In the genomic region with DNA sequence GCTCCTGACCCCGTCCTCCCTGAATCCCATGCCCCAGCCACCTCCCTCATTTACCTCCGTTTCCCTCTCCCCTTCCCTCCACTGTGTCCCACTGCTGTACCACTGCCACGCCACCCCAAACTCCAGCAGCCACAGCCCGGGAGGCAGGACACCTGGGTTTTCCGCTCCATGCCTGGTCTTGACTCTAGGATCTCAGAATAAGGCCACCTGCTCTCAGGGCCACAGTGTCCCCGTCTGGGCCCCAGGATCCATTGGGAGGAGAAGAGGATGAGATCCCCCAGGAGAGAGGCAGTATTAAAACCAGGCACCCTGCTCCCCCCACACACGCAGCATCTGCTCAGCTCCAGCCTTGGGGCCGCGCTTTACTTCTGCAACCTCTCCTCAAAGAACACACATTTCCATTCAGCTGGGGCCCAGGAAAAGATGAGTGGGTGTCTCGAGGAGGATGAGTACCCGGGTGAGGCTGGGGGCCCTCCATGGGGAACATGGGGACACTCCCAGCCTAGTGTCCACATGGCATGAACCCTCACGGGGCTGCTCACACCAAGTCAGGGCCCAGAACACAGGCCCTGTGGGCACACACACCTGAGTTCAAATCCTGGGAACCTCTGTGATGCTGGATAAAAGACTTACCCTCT, we compare ENCODE assay signal across 18 cellular contexts. TPM values are rescaled to one million over a fixed set of nuclear protein-coding genes. Genes with fewer than 3 reads are reported as not detected.
A peak's percentile ranks its signal among the peaks of the same experiment; 100 is the strongest.
DNase-seq lines count a peak whose midpoint lies in the region; ATAC-seq, FAIRE-seq and TF ChIP-seq lines count a peak whose summit lies in the region.
"Had no signal": no experiment of that assay in that cellular context is flagged by ENCODE, and none has a peak within 500 bp of the region (broad histone marks: within the 10 kb centered on the region; RNA-seq: fewer than 3 reads in every experiment).

No MANE protein-coding gene starts in this region.

- H3K4me1 ChIP-seq in CD8-positive, alpha-beta T cell (ENCODE audit: insufficient read depth, low read length) = peaks cover 16% of the 10 kb centered on the region
- H3K4me1 ChIP-seq in GM12878 (ENCODE audit: control insufficient read depth, insufficient read depth, low read length) = peaks cover 34% of the 10 kb centered on the region
- H3K4me1 ChIP-seq: parathyroid adenoma had no signal

- H3K9ac ChIP-seq in GM12878 (ENCODE audit: control insufficient read depth, insufficient read depth, low read length) = no peak overlapping the region; the same call in 1 of the 2 replicates
- H3K9ac ChIP-seq: parathyroid adenoma had no signal

- H3K79me2 ChIP-seq in GM12878 (ENCODE audit: control insufficient read depth, insufficient read depth, low read length) = no peaks in the 10 kb centered on the region
- H3K79me2 ChIP-seq: parathyroid adenoma had no signal

- CTCF ChIA-PET in CD8-positive, alpha-beta T cell (lab: Charles Lee) = interaction anchor here (0.7 to 3.8 kb wide), 6 partner anchors 10 to 250 kb away, joined by 3 to 19 read pairs (median 6); no protein-coding TSS in a partner anchor
- CTCF ChIA-PET in GM12878 (lab: Yijun Ruan, JAX) = interaction anchor here (1.0 to 3.4 kb wide), 10 partner anchors 9 to 258 kb away, joined by 3 to 31 read pairs (median 6); partner anchors contain the start of gene RUFY4

- no TSS peak for BruUV-seq in GM12878 (replicated peaks; lab: Mats Ljungman, UMichigan)

- in situ Hi-C loops in GM12878 (cut with MboI) = no loop called here

- POLR2A ChIA-PET in CD8-positive, alpha-beta T cell (lab: Charles Lee) = no interaction called here
- POLR2A ChIA-PET in GM12878 (lab: Charles Lee) = interaction anchor here (1.0 kb wide), 1 partner anchor 10 kb away, joined by 3 read pairs; no protein-coding TSS in a partner anchor

- peak overlapping the region; percentile 61 for H3K4me3 ChIP-seq in CD8-positive, alpha-beta T cell (ENCODE audit: low read depth, low read length)
- H3K4me3 ChIP-seq in GM12878 (no peak overlapping the region; the same call in 1 of the 2 replicates), MG63 (no peak overlapping the region)
- H3K4me3 ChIP-seq: SK-N-MC had no signal

- peak overlapping the region; percentile 21 for H2AFZ ChIP-seq in GM12878 (ENCODE audit: control insufficient read depth, low read depth, low read length)
- H2AFZ ChIP-seq: parathyroid adenoma had no signal

- SMC1A ChIA-PET in GM12878 (lab: Charles Lee; ENCODE audit: uncharacterized antibody, unreplicated experiment) = interaction anchor here (1.8 kb wide), 1 partner anchor 249 kb away, joined by 11 read pairs; no protein-coding TSS in a partner anchor

- peaks cover 14% of the 10 kb centered on the region for H3K4me1 Mint-ChIP-seq in activated T-cell treated with anti-CD3 and anti-CD28 coated beads, Interleukin-2, amount 50 U/mL, for 4 hours (ENCODE audit: low read depth)
- peaks cover 8% of the 10 kb centered on the region for H3K4me1 Mint-ChIP-seq in CD8-positive, alpha-beta T cell (ENCODE audit: low read depth)
- H3K4me1 Mint-ChIP-seq in naive B cell = peaks cover 0 to 14% (median 4%) of the 10 kb centered on the region in 3 donors

- no peak for FAIRE-seq in GM12878 (lab: Jason Lieb, UNC)

- no peak overlapping the region for H3K27ac ChIP-seq in CD8-positive, alpha-beta T cell (ENCODE audit: low read depth, low read length)
- no peak overlapping the region for H3K27ac ChIP-seq in GM12878 (ENCODE audit: control insufficient read depth, insufficient read depth)
- H3K27ac ChIP-seq: gastroesophageal sphincter, parathyroid adenoma, SK-N-MC had no signal

- TF ChIP-seq POLR2A in GM12878 (IDR thresholded peaks at IDR 0.05; ENCODE audit: low read depth, low read length) = no peak

- H3K9me3 Mint-ChIP-seq in activated T-cell treated with anti-CD3 and anti-CD28 coated beads, Interleukin-2, amount 50 U/mL, for 4 hours = no peaks in the 10 kb centered on the region
- H3K9me3 Mint-ChIP-seq in CD8-positive, alpha-beta T cell = no peaks in the 10 kb centered on the region
- no peaks in the 10 kb centered on the region for H3K9me3 Mint-ChIP-seq in naive B cell
- H3K9me3 Mint-ChIP-seq: brain, H9 had no signal

- no peaks in the 10 kb centered on the region for H3K36me3 Mint-ChIP-seq in activated T-cell treated with anti-CD3 and anti-CD28 coated beads, Interleukin-2, amount 50 U/mL, for 4 hours (ENCODE audit: insufficient read depth)
- H3K36me3 Mint-ChIP-seq in CD8-positive, alpha-beta T cell = no peaks in the 10 kb centered on the region
- H3K36me3 Mint-ChIP-seq in naive B cell = no peaks in the 10 kb centered on the region
- H3K36me3 Mint-ChIP-seq: activated naive CD8-positive, alpha-beta T cell; brain had no signal

- TF ChIP-seq RAD21 in GM12878 (IDR thresholded peaks at IDR 0.05; ENCODE audit: insufficient read depth, low read depth, low read length) = no peak

- peak overlapping the region; percentile 35 for H3K4me3 Mint-ChIP-seq in activated T-cell treated with anti-CD3 and anti-CD28 coated beads, Interleukin-2, amount 50 U/mL, for 4 hours
- peak overlapping the region; percentile 61 for H3K4me3 Mint-ChIP-seq in CD8-positive, alpha-beta T cell
- peak overlapping the region in 7 of 8 donors; percentile 13 to 71 (median 48) for H3K4me3 Mint-ChIP-seq in naive B cell

- no peaks in the 10 kb centered on the region for H3K36me3 ChIP-seq in CD8-positive, alpha-beta T cell (ENCODE audit: insufficient read depth, low read length)
- H3K36me3 ChIP-seq in GM12878 (ENCODE audit: control insufficient read depth in 2 of 2, insufficient read depth in 2 of 2, low read length in 1 of 2) (no peaks in the 10 kb centered on the region), MG63 (no peaks in the 10 kb centered on the region)
- H3K36me3 ChIP-seq: gastroesophageal sphincter had no signal

- no peak overlapping the region for H3K27ac Mint-ChIP-seq in CD8-positive, alpha-beta T cell
- H3K27ac Mint-ChIP-seq in naive B cell = peak overlapping the region in 2 of 6 donors; percentile 3 to 86
- H3K27ac Mint-ChIP-seq: H9 had no signal

- no peak for TF ChIP-seq EP300 in GM12878 (IDR thresholded peaks at IDR 0.05; ENCODE audit: borderline replicate concordance in 1 of 2, control insufficient read depth in 1 of 2, low read depth in 2 of 2, low read length in 2 of 2)

- DNase-seq in activated T-cell treated with anti-CD3 and anti-CD28 coated beads, Interleukin-2, amount 50 U/mL, for 4 hours = no peak
- DNase-seq in activated T-cell treated with anti-CD3 and anti-CD28 coated beads for 4 hours (no peak), GM12878 (ENCODE audit: low read depth, low spot score) (no peak), naive B cell (no peak), MG63 (no peak), occipital lobe (lab: John Stamatoyannopoulos, UW) (no peak)
- DNase-seq in CD8-positive, alpha-beta T cell = peak in 1 of 7 experiments; percentile 45
- DNase-seq in effector CD4-positive, alpha-beta T cell = no peak
- DNase-seq: KBM-7, left colon had no signal

- WGBS in GM12878 (ENCODE audit: insufficient coverage, insufficient replicate concordance, low lambda C conversion rate, missing lambda C conversion rate) = 77% methylated on average over 12 of the region's 12 CpGs

- TF ChIP-seq CTCF in CD8-positive, alpha-beta T cell (IDR thresholded peaks at IDR 0.05) = no peak
- no peak for TF ChIP-seq CTCF in GM12878 (IDR thresholded peaks at IDR 0.05 in 2 of 3, conservative IDR thresholded peaks at IDR 0.05 in 1 of 3; ENCODE audit: control insufficient read depth in 2 of 3, extremely low read depth in 1 of 3, insufficient read depth in 1 of 3, low read depth in 3 of 3, low read length in 3 of 3)

- peaks cover 4% of the 10 kb centered on the region for H3K27me3 ChIP-seq in CD8-positive, alpha-beta T cell (ENCODE audit: insufficient read depth, low read length)
- no peaks in the 10 kb centered on the region; a peak in 1 of 4 replicates for H3K27me3 ChIP-seq in GM12878 (replicated peaks in 1 of 2; ENCODE audit: control insufficient read depth in 2 of 2, insufficient read depth in 2 of 2, low read length in 1 of 2)
- H3K27me3 ChIP-seq in MG63 = peaks cover 2% of the 10 kb centered on the region
- H3K27me3 ChIP-seq: gastroesophageal sphincter had no signal

- no peaks in the 10 kb centered on the region for H4K20me1 ChIP-seq in GM12878 (ENCODE audit: control insufficient read depth, insufficient read depth)

- H3K9me3 ChIP-seq in CD8-positive, alpha-beta T cell (ENCODE audit: low read length) = no peaks in the 10 kb centered on the region
- H3K9me3 ChIP-seq in GM12878 (replicated peaks; ENCODE audit: control insufficient read depth, insufficient read depth, low read length) (no peaks in the 10 kb centered on the region; the same call in 2 of the 3 replicates), MG63 (no peaks in the 10 kb centered on the region)
- H3K9me3 ChIP-seq: gastroesophageal sphincter had no signal

- H3K4me2 ChIP-seq in GM12878 (ENCODE audit: control insufficient read depth, insufficient read depth) = peak overlapping the region; percentile 52; the same call in 1 of the 2 replicates

- intact Hi-C loops in CD8-positive, alpha-beta T cell (cut with DNase I, micrococcal nuclease) = no loop called here
- intact Hi-C loops in GM12878 (cut with micrococcal nuclease; ENCODE audit: unreplicated experiment) = loop anchor here (1.0 kb wide), 1 partner anchor 33 kb away; no protein-coding TSS in a partner anchor

- ATAC-seq in activated T-cell treated with anti-CD3 and anti-CD28 coated beads, Interleukin-2, amount 50 U/mL, for 4 hours = no peak
- ATAC-seq in CD8-positive, alpha-beta T cell = no peak
- no peak for ATAC-seq in GM12878
- ATAC-seq in naive B cell (ENCODE audit: low read depth in 2 of 2) = no peak

- H3K27me3 Mint-ChIP-seq in activated T-cell treated with anti-CD3 and anti-CD28 coated beads, Interleukin-2, amount 50 U/mL, for 4 hours (ENCODE audit: low read depth) = peaks cover 15% of the 10 kb centered on the region
- peaks cover 16% of the 10 kb centered on the region for H3K27me3 Mint-ChIP-seq in CD8-positive, alpha-beta T cell (ENCODE audit: low read depth)
- H3K27me3 Mint-ChIP-seq in naive B cell = peaks cover 2 to 31% (median 19%) of the 10 kb centered on the region in 3 donors

- RAD21 ChIA-PET in GM12878 (lab: Charles Lee; ENCODE audit: unreplicated experiment) = interaction anchor here (0.7 to 1.1 kb wide), 2 partner anchors 246 to 250 kb away, joined by 3 to 8 read pairs; no protein-coding TSS in a partner anchor

RNA-seq across cellular contexts. Expression of gene TNS1, which starts 32.8 kb away (rescaled TPM):
- total RNA-seq in activated T-cell treated with anti-CD3 and anti-CD28 coated beads, Interleukin-2, amount 50 U/mL, for 4 hours = 1 to 10 TPM in 1 of 3 donors, under 1 TPM in 2; 0.50 to 1.2 (median 0.54) TPM
- not detected for total RNA-seq in CD8-positive, alpha-beta T cell
- 11.5 and 12.1 TPM in 2 replicates for total RNA-seq in GM12878 (2013; cell fraction: nucleolus; rRNA removed)
- total RNA-seq in GM12878 (2014; rRNA removed) = not detected in 2 replicates
- not detected in 2 replicates for total RNA-seq in GM12878 (2014; rRNA removed; fragmentation: Illumina TruSeq; extraction: Trizol)
- total RNA-seq in GM12878 (2021) = 0.44 and 0.80 TPM in 2 replicates
- polyA plus RNA-seq in GM12878 (2011; ENCODE audit: low read depth) = 0.21 TPM
- 0.05 and 0.06 TPM in 2 replicates for polyA plus RNA-seq in GM12878 (2011; rRNA removed)
- 0.07 and 0.08 TPM in 2 replicates for polyA plus RNA-seq in GM12878 (2011; cell fraction: cytosol; rRNA removed)
- 0.47 and 0.75 TPM in 2 replicates for polyA plus RNA-seq in GM12878 (2011; cell fraction: nucleus; rRNA removed)
- polyA plus RNA-seq in GM12878 (2012) = 0.55 and 0.90 TPM in 2 replicates
- polyA plus RNA-seq in GM12878 (2014; fragmentation: Illumina TruSeq; extraction: Trizol) = 0.06 TPM in 1 of 2 replicates, not detected in the other
- not detected for polyA plus RNA-seq in GM12878 (2014; fragmentation: Nextera tagmentation; extraction: Ambion mirVana)
- not detected in 2 replicates for polyA plus RNA-seq in GM12878 (2014; rRNA removed)
- not detected for polyA plus RNA-seq in GM12878 (2016; fragmentation: Nextera tagmentation; extraction: Ambion mirVana)
- 0.88 and 1.8 TPM in 2 replicates for polyA minus RNA-seq in GM12878 (2011; rRNA and poly(A)+ RNA removed)
- 0.40 and 0.94 TPM in 2 replicates for polyA minus RNA-seq in GM12878 (2011; cell fraction: cytosol; rRNA and poly(A)+ RNA removed)
- 1.1 and 1.4 TPM in 2 replicates for polyA minus RNA-seq in GM12878 (2011; cell fraction: nucleus; rRNA and poly(A)+ RNA removed)
- polyA plus RNA-seq in naive B cell (ENCODE audit: low read depth in 6 of 6) = under 1 TPM in 4 of 6 donors, not detected in 2; 0.05 to 0.57 (median 0.35) TPM
- total RNA-seq in MG63 (2014; rRNA removed; shearing (Covaris generic); ENCODE audit: low replicate concordance) = 13.4 and 17.6 TPM in 2 replicates
- 3.1 TPM for total RNA-seq in occipital lobe

RNA-seq across cellular contexts. Expression of gene RUFY4, which starts 33.5 kb away (rescaled TPM):
- total RNA-seq in activated T-cell treated with anti-CD3 and anti-CD28 coated beads, Interleukin-2, amount 50 U/mL, for 4 hours = under 1 TPM in 2 of 3 donors, not detected in 1; 0.16 to 0.38 TPM
- under 1 TPM; 0.33 to 0.44 TPM for total RNA-seq in CD8-positive, alpha-beta T cell
- total RNA-seq in GM12878 (2013; cell fraction: nucleolus; rRNA removed) = 2.5 and 4.4 TPM in 2 replicates
- 0.65 and 1.2 TPM in 2 replicates for total RNA-seq in GM12878 (2014; rRNA removed)
- total RNA-seq in GM12878 (2014; rRNA removed; fragmentation: Illumina TruSeq; extraction: Trizol) = 1.3 and 1.6 TPM in 2 replicates
- 1.5 and 2.7 TPM in 2 replicates for total RNA-seq in GM12878 (2021)
- polyA plus RNA-seq in GM12878 (2011; ENCODE audit: low read depth) = 3.5 TPM
- polyA plus RNA-seq in GM12878 (2011; rRNA removed) = 0.29 and 0.90 TPM in 2 replicates
- 0.51 and 0.60 TPM in 2 replicates for polyA plus RNA-seq in GM12878 (2011; cell fraction: cytosol; rRNA removed)
- 4.8 and 6.8 TPM in 2 replicates for polyA plus RNA-seq in GM12878 (2011; cell fraction: nucleus; rRNA removed)
- 3.5 and 4.3 TPM in 2 replicates for polyA plus RNA-seq in GM12878 (2012)
- polyA plus RNA-seq in GM12878 (2014; fragmentation: Illumina TruSeq; extraction: Trizol) = 0.91 and 0.92 TPM in 2 replicates
- polyA plus RNA-seq in GM12878 (2014; fragmentation: Nextera tagmentation; extraction: Ambion mirVana) = under 1 TPM; 0.05 to 0.14 TPM
- polyA plus RNA-seq in GM12878 (2014; rRNA removed) = 1.6 and 2.7 TPM in 2 replicates
- polyA plus RNA-seq in GM12878 (2016; fragmentation: Nextera tagmentation; extraction: Ambion mirVana) = under 1 TPM; 0.23 to 0.32 TPM
- polyA minus RNA-seq in GM12878 (2011; rRNA and poly(A)+ RNA removed) = 0.44 and 2.4 TPM in 2 replicates
- polyA minus RNA-seq in GM12878 (2011; cell fraction: cytosol; rRNA and poly(A)+ RNA removed) = not detected in 2 replicates
- 1.2 and 4.2 TPM in 2 replicates for polyA minus RNA-seq in GM12878 (2011; cell fraction: nucleus; rRNA and poly(A)+ RNA removed)
- polyA plus RNA-seq in naive B cell (ENCODE audit: low read depth in 6 of 6) = not detected
- not detected in 2 replicates for total RNA-seq in MG63 (2014; rRNA removed; shearing (Covaris generic); ENCODE audit: low replicate concordance)
- total RNA-seq in occipital lobe = 0.78 TPM
- total RNA-seq: gastroesophageal sphincter, urinary bladder had no signal
- polyA plus RNA-seq: AG04450 had no signal
